Comparison of ENCODE assay signal across 20 cellular contexts in the genomic region with DNA sequence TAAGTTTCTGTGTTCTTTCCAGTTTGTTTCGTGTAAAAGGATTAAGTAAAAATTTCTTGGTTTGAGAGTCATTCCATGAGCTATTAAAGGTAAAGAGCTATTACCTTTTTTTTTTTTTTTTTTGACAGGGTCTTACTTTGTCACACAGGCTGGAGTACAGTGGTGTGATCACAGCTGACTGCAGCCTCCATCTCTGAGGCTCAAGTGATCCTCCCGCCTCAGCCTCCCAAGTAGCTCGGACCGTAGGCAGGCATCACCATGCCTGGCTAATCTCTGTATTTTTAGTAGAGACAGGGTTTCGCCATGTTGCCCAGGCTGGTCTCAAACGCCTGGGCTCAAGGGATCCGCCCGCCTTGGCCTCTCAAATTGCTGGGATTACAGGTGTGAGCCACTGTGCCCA. TPM values are rescaled to one million over a fixed set of nuclear protein-coding genes. Genes with fewer than 3 reads are reported as not detected.
DNase-seq lines count a peak whose midpoint lies in the region; ATAC-seq and TF ChIP-seq lines count a peak whose summit lies in the region.
"Had no signal": no experiment of that assay in that cellular context is flagged by ENCODE, and none has a peak within 500 bp of the region (broad histone marks: within the 10 kb centered on the region; RNA-seq: fewer than 3 reads in every experiment).

No MANE protein-coding gene starts in this region.

- H3K27ac Mint-ChIP-seq in activated T-cell treated with anti-CD3 and anti-CD28 coated beads, Interleukin-2, amount 50 U/mL, for 72 hours: no peak overlapping the region
- H3K27ac Mint-ChIP-seq in WTC11 (no peak overlapping the region), endothelial cell (ENCODE audit: unreplicated experiment) (peak overlapping the region; percentile 76)
- peak overlapping the region; percentile 74 for H3K27ac Mint-ChIP-seq in stimulated activated effector memory CD8-positive, alpha-beta T cell treated with anti-CD3 and anti-CD28 coated beads, Interleukin-12 subunit alpha, Interleukin-12 subunit beta, amount 100 ng/mL, for 72 hours

- TF ChIP-seq CTCF in WTC11 (IDR thresholded peaks at IDR 0.05) (no peak), endothelial cell (IDR thresholded peaks at IDR 0.05; ENCODE audit: unreplicated experiment) (no peak)

- H3K9me3 Mint-ChIP-seq in activated T-cell treated with anti-CD3 and anti-CD28 coated beads, Interleukin-2, amount 50 U/mL, for 72 hours: no peaks in the 10 kb centered on the region
- H3K9me3 Mint-ChIP-seq in WTC11: no peaks in the 10 kb centered on the region
- H3K9me3 Mint-ChIP-seq in endothelial cell (ENCODE audit: unreplicated experiment): no peaks in the 10 kb centered on the region
- no peaks in the 10 kb centered on the region for H3K9me3 Mint-ChIP-seq in stimulated activated effector memory CD8-positive, alpha-beta T cell treated with anti-CD3 and anti-CD28 coated beads, Interleukin-12 subunit alpha, Interleukin-12 subunit beta, amount 100 ng/mL, for 72 hours

- no peaks in the 10 kb centered on the region for H3K36me3 ChIP-seq in effector memory CD4-positive, alpha-beta T cell (ENCODE audit: control insufficient read depth, insufficient read depth, low read length)
- H3K36me3 ChIP-seq: esophagus squamous epithelium, right atrium auricular region, suprapubic skin had no signal

- H3K27ac ChIP-seq in effector memory CD4-positive, alpha-beta T cell (ENCODE audit: insufficient read depth, low read length, poor library complexity, severe bottlenecking): no peak overlapping the region
- H3K27ac ChIP-seq: body of pancreas, esophagus squamous epithelium, GM23248, KMS-11, right atrium auricular region, suprapubic skin had no signal

- H3K4me3 ChIP-seq in effector memory CD4-positive, alpha-beta T cell (ENCODE audit: insufficient read depth, low read depth, low read length, poor library complexity, severe bottlenecking): no peak overlapping the region
- H3K4me3 ChIP-seq: body of pancreas, GM12878, lung had no signal

- peaks cover 7% of the 10 kb centered on the region for H3K27me3 Mint-ChIP-seq in activated T-cell treated with anti-CD3 and anti-CD28 coated beads, Interleukin-2, amount 50 U/mL, for 72 hours (ENCODE audit: low read depth)
- H3K27me3 Mint-ChIP-seq in WTC11 (ENCODE audit: low read depth) (peaks cover 48% of the 10 kb centered on the region), endothelial cell (ENCODE audit: unreplicated experiment) (peaks cover 15% of the 10 kb centered on the region)

- peaks cover 4% of the 10 kb centered on the region for H3K4me1 ChIP-seq in effector memory CD4-positive, alpha-beta T cell (ENCODE audit: control insufficient read depth, insufficient read depth, low read length, poor library complexity, severe bottlenecking)

- DNase-seq in activated T-cell treated with anti-CD3 and anti-CD28 coated beads, Interleukin-2, amount 50 U/mL, for 72 hours: no peak
- no peak for DNase-seq in activated T-cell treated with anti-CD3 and anti-CD28 coated beads, Interleukin-2, amount 50 U/mL, for 1 hour
- DNase-seq in WTC11 (ENCODE audit: low spot score) (no peak), endothelial cell (ENCODE audit: low spot score) (no peak), GM03348 (ENCODE audit: low spot score) (no peak)
- DNase-seq in stimulated activated effector memory CD8-positive, alpha-beta T cell treated with anti-CD3 and anti-CD28 coated beads, Interleukin-12 subunit alpha, Interleukin-12 subunit beta, amount 100 ng/mL, for 72 hours (ENCODE audit: low spot score in 2 of 2): no peak
- no peak for DNase-seq in stimulated activated CD4-positive, alpha-beta T cell treated with anti-CD3 and anti-CD28 coated beads, Interleukin-1b, Interleukin-23, amount 100 ng/mL, for 48 hours
- no peak for DNase-seq in effector memory CD4-positive, alpha-beta T cell
- DNase-seq: activated effector memory CD4-positive, alpha-beta T cell treated with Interleukin-2 at 50 U/mL for 16 hours; esophagus squamous epithelium; GM23248; NK-92 treated with Interleukin-12 subunit alpha and Interleukin-12 subunit beta, amount 100 ng/mL, for 24 hours had no signal

- no peaks in the 10 kb centered on the region for H3K27me3 ChIP-seq in effector memory CD4-positive, alpha-beta T cell (replicated peaks; ENCODE audit: control insufficient read depth, insufficient read depth, low read length, poor library complexity, severe bottlenecking)
- H3K27me3 ChIP-seq: body of pancreas, dorsolateral prefrontal cortex, right atrium auricular region, suprapubic skin had no signal

- ATAC-seq in activated T-cell treated with anti-CD3 and anti-CD28 coated beads, Interleukin-2, amount 50 U/mL, for 72 hours (replicated peaks in 1 of 2): no peak
- no peak for ATAC-seq in WTC11
- no peak for ATAC-seq in stimulated activated effector memory CD8-positive, alpha-beta T cell treated with anti-CD3 and anti-CD28 coated beads, Interleukin-12 subunit alpha, Interleukin-12 subunit beta, amount 100 ng/mL, for 72 hours
- ATAC-seq: activated CD4-positive, CD25-positive, alpha-beta regulatory T cell treated with anti-CD3 and anti-CD28 coated beads, Interleukin-2, amount 50 U/mL, for 24 hours had no signal

- POLR2A ChIA-PET in WTC11 (lab: Charles Lee): interaction anchor here (0.7 kb wide), 1 partner anchor 333 kb away, joined by 7 read pairs; no protein-coding TSS in a partner anchor

- peaks cover 21% of the 10 kb centered on the region for H3K4me1 Mint-ChIP-seq in activated T-cell treated with anti-CD3 and anti-CD28 coated beads, Interleukin-2, amount 50 U/mL, for 72 hours (ENCODE audit: low read depth)
- H3K4me1 Mint-ChIP-seq in WTC11 (peaks cover 5% of the 10 kb centered on the region), endothelial cell (ENCODE audit: unreplicated experiment) (peaks cover 9% of the 10 kb centered on the region)
- H3K4me1 Mint-ChIP-seq in stimulated activated effector memory CD8-positive, alpha-beta T cell treated with anti-CD3 and anti-CD28 coated beads, Interleukin-12 subunit alpha, Interleukin-12 subunit beta, amount 100 ng/mL, for 72 hours: peaks cover 33% of the 10 kb centered on the region

- peak overlapping the region; percentile 62 to 83 for H3K4me3 Mint-ChIP-seq in activated T-cell treated with anti-CD3 and anti-CD28 coated beads, Interleukin-2, amount 50 U/mL, for 72 hours
- H3K4me3 Mint-ChIP-seq in WTC11 (peak overlapping the region; percentile 75), endothelial cell (ENCODE audit: unreplicated experiment) (peak overlapping the region; percentile 84)
- peak overlapping the region; percentile 64 for H3K4me3 Mint-ChIP-seq in stimulated activated effector memory CD8-positive, alpha-beta T cell treated with anti-CD3 and anti-CD28 coated beads, Interleukin-12 subunit alpha, Interleukin-12 subunit beta, amount 100 ng/mL, for 72 hours

- no peaks in the 10 kb centered on the region for H3K36me3 Mint-ChIP-seq in activated T-cell treated with anti-CD3 and anti-CD28 coated beads, Interleukin-2, amount 50 U/mL, for 72 hours (ENCODE audit: insufficient read depth in 2 of 2)
- H3K36me3 Mint-ChIP-seq in WTC11: no peaks in the 10 kb centered on the region
- H3K36me3 Mint-ChIP-seq in endothelial cell (ENCODE audit: low read depth, unreplicated experiment): peaks cover 5% of the 10 kb centered on the region
- H3K36me3 Mint-ChIP-seq in stimulated activated effector memory CD8-positive, alpha-beta T cell treated with anti-CD3 and anti-CD28 coated beads, Interleukin-12 subunit alpha, Interleukin-12 subunit beta, amount 100 ng/mL, for 72 hours: peaks cover 13% of the 10 kb centered on the region

- H3K9me3 ChIP-seq in effector memory CD4-positive, alpha-beta T cell (ENCODE audit: control insufficient read depth, low read length): no peaks in the 10 kb centered on the region
- H3K9me3 ChIP-seq: body of pancreas, esophagus squamous epithelium, right atrium auricular region, suprapubic skin had no signal

- CTCF ChIA-PET in WTC11 (lab: Charles Lee): interaction anchor here (0.6 to 1.4 kb wide), 7 partner anchors 10 to 326 kb away, joined by 3 to 6 read pairs (median 3); no protein-coding TSS in a partner anchor

TF ChIP-seq in WTC11, 78 proteins besides CTCF, POLR2A, EP300 and RAD21 (continues in another document):
- no peak for TF ChIP-seq TCF7 (CRISPR knock-in tag; IDR thresholded peaks at IDR 0.05; ENCODE audit: low read depth)
- TF ChIP-seq NR1H2 (CRISPR knock-in tag; IDR thresholded peaks at IDR 0.05): no peak
- TF ChIP-seq, protein P1, sequence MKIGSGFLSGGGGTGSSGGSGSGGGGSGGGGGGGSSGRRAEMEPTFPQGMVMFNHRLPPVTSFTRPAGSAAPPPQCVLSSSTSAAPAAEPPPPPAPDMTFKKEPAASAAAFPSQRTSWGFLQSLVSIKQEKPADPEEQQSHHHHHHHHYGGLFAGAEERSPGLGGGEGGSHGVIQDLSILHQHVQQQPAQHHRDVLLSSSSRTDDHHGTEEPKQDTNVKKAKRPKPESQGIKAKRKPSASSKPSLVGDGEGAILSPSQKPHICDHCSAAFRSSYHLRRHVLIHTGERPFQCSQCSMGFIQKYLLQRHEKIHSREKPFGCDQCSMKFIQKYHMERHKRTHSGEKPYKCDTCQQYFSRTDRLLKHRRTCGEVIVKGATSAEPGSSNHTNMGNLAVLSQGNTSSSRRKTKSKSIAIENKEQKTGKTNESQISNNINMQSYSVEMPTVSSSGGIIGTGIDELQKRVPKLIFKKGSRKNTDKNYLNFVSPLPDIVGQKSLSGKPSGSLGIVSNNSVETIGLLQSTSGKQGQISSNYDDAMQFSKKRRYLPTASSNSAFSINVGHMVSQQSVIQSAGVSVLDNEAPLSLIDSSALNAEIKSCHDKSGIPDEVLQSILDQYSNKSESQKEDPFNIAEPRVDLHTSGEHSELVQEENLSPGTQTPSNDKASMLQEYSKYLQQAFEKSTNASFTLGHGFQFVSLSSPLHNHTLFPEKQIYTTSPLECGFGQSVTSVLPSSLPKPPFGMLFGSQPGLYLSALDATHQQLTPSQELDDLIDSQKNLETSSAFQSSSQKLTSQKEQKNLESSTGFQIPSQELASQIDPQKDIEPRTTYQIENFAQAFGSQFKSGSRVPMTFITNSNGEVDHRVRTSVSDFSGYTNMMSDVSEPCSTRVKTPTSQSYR (CRISPR knock-in tag; IDR thresholded peaks at IDR 0.05): no peak
- TF ChIP-seq IRF2 (CRISPR knock-in tag; IDR thresholded peaks at IDR 0.05; ENCODE audit: borderline replicate concordance, low read depth): no peak

RNA-seq across cellular contexts. Expression of a gene that starts 1.4 kb away (rescaled TPM):
- total RNA-seq in activated T-cell treated with anti-CD3 and anti-CD28 coated beads, Interleukin-2, amount 50 U/mL, for 72 hours: 1 to 10 TPM; 4.0 to 4.3 TPM
- total RNA-seq in WTC11 (2021): 0.23 to 0.50 TPM (median 0.34 TPM) in 3 replicates
- not detected for total RNA-seq in endothelial cell (ENCODE audit: unreplicated experiment)
- total RNA-seq: GM23248, right atrium auricular region, suprapubic skin had no signal

Comparison
In these comparisons a context has a peak if more than half of its experiments do, and no peak if none do; other contexts are left out.
1. H3K27ac Mint-ChIP-seq: peak in endothelial cell (single experiment) and stimulated activated effector memory CD8-positive, alpha-beta T cell treated with anti-CD3 and anti-CD28 coated beads, Interleukin-12 subunit alpha, Interleukin-12 subunit beta, amount 100 ng/mL, for 72 hours (single experiment); none in activated T-cell treated with anti-CD3 and anti-CD28 coated beads, Interleukin-2, amount 50 U/mL, for 72 hours (single experiment) and WTC11 (single experiment).
2. Peak in every context shown above with its lines, with median percentiles within 50 percentile points of each other: H3K4me3 Mint-ChIP-seq.